8 cellular contexts compared by ENCODE assay signal in the genomic region with DNA sequence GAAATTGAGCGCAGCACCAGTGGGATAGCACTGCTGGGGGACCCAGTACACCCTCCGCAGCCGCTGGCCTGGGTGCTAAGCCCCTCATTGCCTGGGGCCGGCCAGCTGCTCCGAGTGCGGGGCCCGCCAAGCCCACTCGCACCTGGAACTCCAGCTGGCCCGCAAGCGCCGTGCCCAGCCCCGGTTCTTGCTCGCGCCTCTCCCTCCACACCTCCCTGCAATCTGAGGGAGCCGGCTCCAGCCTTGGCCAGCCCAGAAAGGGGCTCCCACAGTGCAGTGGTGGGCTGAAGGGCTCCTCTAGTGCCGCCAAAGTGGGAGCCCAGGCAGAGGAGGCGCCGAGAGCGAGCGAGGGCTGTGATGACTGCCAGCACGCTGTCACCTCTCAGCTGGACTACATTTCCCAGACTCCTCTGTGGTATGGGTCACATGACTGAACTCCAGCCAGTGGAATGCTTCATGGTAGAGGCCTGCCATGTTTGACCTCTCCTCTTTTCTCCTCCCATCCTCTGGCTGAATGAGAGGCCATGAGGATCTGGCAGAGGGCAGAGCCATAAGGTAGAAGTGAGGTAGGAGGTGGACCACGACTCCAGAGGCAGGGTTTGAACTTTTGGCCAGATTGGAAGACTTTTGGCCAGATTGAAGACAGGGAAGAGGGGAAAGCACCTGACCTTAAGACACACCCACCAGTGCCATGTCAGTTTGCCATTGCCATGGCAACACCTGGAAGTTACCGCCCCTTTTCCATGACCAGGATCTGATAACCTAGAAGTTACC. TPM values are rescaled to one million over a fixed set of nuclear protein-coding genes. Genes with fewer than 3 reads are reported as not detected.
DNase-seq lines count a peak whose midpoint lies in the region; ATAC-seq and TF ChIP-seq lines count a peak whose summit lies in the region.

No MANE protein-coding gene starts in this region.

- H3K27ac ChIP-seq in right cardiac atrium (ENCODE audit: low read length), result no peak overlapping the region
- H3K27ac ChIP-seq in Peyer's patch, result no peak overlapping the region

- H3K4me1 ChIP-seq in right cardiac atrium (ENCODE audit: control insufficient read depth, insufficient read depth, low read length), result no peaks in the 10 kb centered on the region
- H3K4me1 ChIP-seq in Peyer's patch, result no peaks in the 10 kb centered on the region

- TF ChIP-seq POLR2A in Peyer's patch (IDR thresholded peaks at IDR 0.05), result no peak

- TF ChIP-seq CTCF in Peyer's patch (IDR thresholded peaks at IDR 0.05), result no peak

- H3K4me3 ChIP-seq in right cardiac atrium (ENCODE audit: low read length), result no peak overlapping the region
- no peak overlapping the region for H3K4me3 ChIP-seq in Peyer's patch

- intact Hi-C loops in right cardiac atrium (cut with DNase I) (no loop called here), Right ventricle myocardium superior (cut with DNase I) (no loop called here)

- ATAC-seq in right cardiac atrium (peak; percentile 33 to 61), Right ventricle myocardium superior (ENCODE audit: poor library complexity) (no peak), esophagus mucosa (peak; percentile 68), HG03135 (IDR thresholded peaks at IDR 0.05; ENCODE audit: unreplicated experiment) (no peak)

- H3K36me3 ChIP-seq in Peyer's patch, result no peaks in the 10 kb centered on the region

- 94% methylated on average over 23 of the region's 23 CpGs for WGBS in right cardiac atrium

- no peak for DNase-seq in right cardiac atrium
- DNase-seq in Right ventricle myocardium superior, result no peak
- peak in 2 of 3 donors; percentile 10 to 37 for DNase-seq in Peyer's patch
- DNase-seq in pons (ENCODE audit: low spot score), result no peak
- no peak for DNase-seq in NCI-H2029 treated with DMSO at 0.1 percent for 48 hours (lab: John Stamatoyannopoulos, UW)
- DNase-seq in 8988T, result no peak

- H3K27me3 ChIP-seq in right cardiac atrium (ENCODE audit: control insufficient read depth, insufficient read depth) (no peaks in the 10 kb centered on the region), Peyer's patch (no peaks in the 10 kb centered on the region)

- no peaks in the 10 kb centered on the region for H3K9me3 ChIP-seq in right cardiac atrium (ENCODE audit: control insufficient read depth, low read length)
- no peaks in the 10 kb centered on the region for H3K9me3 ChIP-seq in Peyer's patch

RNA-seq across cellular contexts. Expression of a gene that starts 6.2 kb away (rescaled TPM):
- total RNA-seq in right cardiac atrium, result not detected
- not detected for polyA plus RNA-seq in right cardiac atrium
- not detected for total RNA-seq in Right ventricle myocardium superior
- total RNA-seq in Peyer's patch, result not detected
- not detected for total RNA-seq in esophagus mucosa

RNA-seq across cellular contexts. Expression of a gene that starts 38.4 kb away (rescaled TPM):
- total RNA-seq in right cardiac atrium (10 to 100 TPM in 2 of 4 donors, 1 to 10 TPM in 2; 4.6 to 16.2 (median 9.3) TPM), Right ventricle myocardium superior (4.9 TPM), Peyer's patch (10 to 100 TPM in 1 of 4 donors, 1 to 10 TPM in 3; 4.2 to 21.9 (median 5.2) TPM), esophagus mucosa (1.7 TPM)
- polyA plus RNA-seq in right cardiac atrium, result 9.4 TPM

Comparison
In these comparisons a context has a peak if more than half of its experiments do, and no peak if none do; other contexts are left out.
1. ATAC-seq: peak in right cardiac atrium (2 of 2) and esophagus mucosa (single experiment); none in Right ventricle myocardium superior (single experiment) and HG03135 (single experiment).
2. DNase-seq: peak in Peyer's patch (2 of 3); none in right cardiac atrium (0 of 3), Right ventricle myocardium superior (single experiment), pons (single experiment), NCI-H2029 treated with DMSO at 0.1 percent for 48 hours (single experiment) and 8988T (single experiment).